Comparison of ENCODE assay signal across 8 cellular contexts in the genomic region with DNA sequence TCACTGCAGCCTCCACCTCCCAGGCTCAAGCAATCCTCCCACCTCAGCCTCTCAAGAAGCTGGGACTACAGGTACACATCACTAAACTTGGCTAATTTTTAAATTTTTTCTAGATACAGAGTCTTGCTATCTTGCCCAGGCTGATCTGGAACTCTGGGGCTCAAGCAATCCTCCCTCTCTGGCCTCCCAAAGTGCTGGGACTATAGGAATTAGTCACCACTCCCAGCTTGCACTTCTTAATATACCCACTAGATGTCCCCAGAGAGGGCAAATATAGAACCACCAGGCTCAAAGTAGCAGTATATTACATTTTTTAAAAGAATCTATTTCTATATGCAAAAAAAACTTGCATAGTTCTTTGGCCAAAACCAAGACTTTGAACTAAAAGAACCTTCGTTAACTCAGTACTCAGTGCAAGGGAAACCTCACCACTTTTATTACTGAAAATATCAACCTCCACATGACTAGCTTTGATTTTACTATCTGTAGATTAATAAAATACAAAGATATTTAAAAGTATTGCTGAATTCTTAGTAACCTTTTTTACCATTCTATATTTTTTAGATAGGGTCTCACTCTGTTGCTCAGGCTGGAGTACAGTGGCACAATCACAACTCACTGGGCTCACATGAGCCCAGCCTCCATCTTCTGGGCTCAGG. TPM values are rescaled to one million over a fixed set of nuclear protein-coding genes. Genes with fewer than 3 reads are reported as not detected.
A peak's percentile ranks its signal among the peaks of the same experiment; 100 is the strongest.
DNase-seq lines count a peak whose midpoint lies in the region; ATAC-seq and TF ChIP-seq lines count a peak whose summit lies in the region.

No MANE protein-coding gene starts in this region.

- POLR2A ChIA-PET in activated CD4-positive, alpha-beta T cell treated with anti-CD3 and anti-CD28 coated beads, Interleukin-2, amount 10 ng/mL, durations not matched to agents 7 days and 5 days (lab: Charles Lee) = no interaction called here

- no peaks in the 10 kb centered on the region for H3K9me3 Mint-ChIP-seq in activated CD4-positive, alpha-beta T cell treated with anti-CD3 and anti-CD28 coated beads, Interleukin-2, amount 10 ng/mL, durations not matched to agents 7 days and 5 days

- in situ Hi-C loops in ACHN (cut with HindIII; ENCODE audit: low pct_ligation_motif_present, low pct_unique_long_range_greater_than_20kb, low sequenced_read_pairs) = no loop called here

- H3K36me3 ChIP-seq in thoracic aorta = no peaks in the 10 kb centered on the region

- peak; percentile 89 for TF ChIP-seq CTCF in thoracic aorta (IDR thresholded peaks at IDR 0.05)

- peak; percentile 61 for DNase-seq in ACHN
- peak; percentile 16 for DNase-seq in GM04503 (ENCODE audit: low read depth)
- DNase-seq in NCI-H128 (lab: John Stamatoyannopoulos, UW; ENCODE audit: unreplicated experiment) = peak; percentile 20
- DNase-seq in activated CD4-positive, alpha-beta T cell treated with anti-CD3 and anti-CD28 coated beads, Interleukin-2, amount 10 ng/mL, durations not matched to agents 7 days and 5 days = peak; percentile 63
- peak; percentile 67 for DNase-seq in epidermal melanocyte (ENCODE audit: insufficient read length, low spot score)
- DNase-seq in mucosa of gallbladder (ENCODE audit: low spot score) = peak; percentile 65
- DNase-seq in thoracic aorta (ENCODE audit: low spot score) = peak; percentile 7

- H3K9me3 ChIP-seq in thoracic aorta = no peaks in the 10 kb centered on the region

- no peaks in the 10 kb centered on the region for H3K36me3 Mint-ChIP-seq in activated CD4-positive, alpha-beta T cell treated with anti-CD3 and anti-CD28 coated beads, Interleukin-2, amount 10 ng/mL, durations not matched to agents 7 days and 5 days (ENCODE audit: low read depth)

- CTCF ChIA-PET in activated CD4-positive, alpha-beta T cell treated with anti-CD3 and anti-CD28 coated beads, Interleukin-2, amount 10 ng/mL, durations not matched to agents 7 days and 5 days (lab: Charles Lee) = interaction anchor here (0.6 to 2.5 kb wide), 12 partner anchors 8 to 1013 kb away, joined by 3 to 10 read pairs (median 4); no protein-coding TSS in a partner anchor

- H3K27me3 Mint-ChIP-seq in activated CD4-positive, alpha-beta T cell treated with anti-CD3 and anti-CD28 coated beads, Interleukin-2, amount 10 ng/mL, durations not matched to agents 7 days and 5 days = no peaks in the 10 kb centered on the region

- no peak overlapping the region for H3K4me3 ChIP-seq in thoracic aorta

- no peaks in the 10 kb centered on the region for H3K4me1 Mint-ChIP-seq in activated CD4-positive, alpha-beta T cell treated with anti-CD3 and anti-CD28 coated beads, Interleukin-2, amount 10 ng/mL, durations not matched to agents 7 days and 5 days

- H3K4me3 Mint-ChIP-seq in activated CD4-positive, alpha-beta T cell treated with anti-CD3 and anti-CD28 coated beads, Interleukin-2, amount 10 ng/mL, durations not matched to agents 7 days and 5 days = no peak overlapping the region

- H3K4me1 ChIP-seq in thoracic aorta (ENCODE audit: control insufficient read depth in 1 of 2, low read depth in 2 of 2) = no peaks in the 10 kb centered on the region

- H3K27ac Mint-ChIP-seq in activated CD4-positive, alpha-beta T cell treated with anti-CD3 and anti-CD28 coated beads, Interleukin-2, amount 10 ng/mL, durations not matched to agents 7 days and 5 days = no peak overlapping the region

- no peak overlapping the region for H3K27ac ChIP-seq in thoracic aorta

- ATAC-seq in thoracic aorta (ENCODE audit: insufficient number of reproducible peaks, low FRiP score, low read depth) = peak; percentile 60
- no peak for ATAC-seq in HG03439 (IDR thresholded peaks at IDR 0.05; ENCODE audit: unreplicated experiment)

- H3K27me3 ChIP-seq in thoracic aorta (replicated peaks; ENCODE audit: insufficient read depth) = no peaks in the 10 kb centered on the region

RNA-seq across cellular contexts. Expression of gene HSD17B3, which starts 25.8 kb away (rescaled TPM):
- total RNA-seq in activated CD4-positive, alpha-beta T cell treated with anti-CD3 and anti-CD28 coated beads, Interleukin-2, amount 10 ng/mL, durations not matched to agents 7 days and 5 days = under 1 TPM in 1 of 2 experiments, not detected in 1; 0.25 TPM
- 3.2 TPM for total RNA-seq in mucosa of gallbladder
- total RNA-seq in thoracic aorta = 1 to 10 TPM; 1.4 to 4.9 TPM

RNA-seq across cellular contexts. Expression of gene SLC35D2, which starts 55.7 kb away (rescaled TPM):
- total RNA-seq in activated CD4-positive, alpha-beta T cell treated with anti-CD3 and anti-CD28 coated beads, Interleukin-2, amount 10 ng/mL, durations not matched to agents 7 days and 5 days = 10 to 100 TPM in 1 of 2 experiments, 1 to 10 TPM in 1; 8.5 to 11.0 TPM
- total RNA-seq in mucosa of gallbladder = 70.0 TPM
- 10 to 100 TPM; 15.0 to 44.0 TPM for total RNA-seq in thoracic aorta

Comparison
In these comparisons a context has a peak if more than half of its experiments do, and no peak if none do; other contexts are left out.
1. DNase-seq: peak in every context shown above with its lines; median percentile 67 in epidermal melanocyte; 65 in mucosa of gallbladder; 63 in activated CD4-positive, alpha-beta T cell treated with anti-CD3 and anti-CD28 coated beads, Interleukin-2, amount 10 ng/mL, durations not matched to agents 7 days and 5 days; 61 in ACHN; 20 in NCI-H128; 16 in GM04503; 7 in thoracic aorta.